13 cellular contexts compared by ENCODE assay signal in the genomic region with DNA sequence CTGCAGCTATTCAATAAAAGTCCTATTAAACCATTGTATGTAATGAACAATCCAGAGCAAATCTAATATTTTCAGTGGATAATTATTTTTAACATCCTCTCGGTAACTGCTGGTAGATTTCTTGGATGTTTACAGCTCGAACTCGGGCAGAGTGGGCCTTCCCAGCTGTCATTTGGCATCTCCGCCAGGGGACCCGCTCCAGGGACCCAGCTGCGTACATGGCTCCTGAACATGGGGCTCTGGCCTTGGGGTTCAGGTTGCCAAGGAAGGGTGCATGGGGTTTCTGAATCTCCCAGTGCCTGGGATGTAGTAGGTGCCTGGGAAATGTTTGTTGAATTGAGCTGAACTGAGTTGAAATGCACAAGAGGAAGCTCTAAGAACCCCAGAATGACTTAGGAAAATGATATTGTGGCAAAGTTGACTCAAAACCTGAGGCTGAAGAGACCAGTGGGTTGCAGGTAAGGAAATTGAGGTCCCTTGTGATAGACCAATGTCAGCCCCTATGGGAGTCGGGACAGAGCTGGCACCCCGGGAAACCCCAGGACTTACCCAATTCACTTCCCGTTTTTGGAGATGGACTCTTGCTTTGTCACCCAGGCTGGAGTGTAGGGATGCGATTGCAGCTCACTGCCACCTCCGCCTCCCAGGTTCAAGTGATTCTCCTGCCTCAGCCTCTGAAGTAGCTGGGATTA.
DNase-seq lines count a peak whose midpoint lies in the region; ATAC-seq and TF ChIP-seq lines count a peak whose summit lies in the region.
"Had no signal": no experiment of that assay in that cellular context is flagged by ENCODE, and none has a peak within 500 bp of the region (broad histone marks: within the 10 kb centered on the region; RNA-seq: fewer than 3 reads in every experiment).

No MANE protein-coding gene starts in this region.

- H3K4me1 ChIP-seq in OCI-LY1 (ENCODE audit: insufficient read depth, low read length, severe bottlenecking) (peaks cover 78% of the 10 kb centered on the region), skeletal muscle satellite cell (ENCODE audit: control insufficient read depth, insufficient read depth, low read length) (peaks cover 35% of the 10 kb centered on the region)

- peak overlapping the region; percentile 71 for H3K27ac ChIP-seq in OCI-LY1 (ENCODE audit: low read depth, low read length, poor library complexity, severe bottlenecking)
- H3K27ac ChIP-seq: SJSA1 had no signal

- no peak overlapping the region for H2AFZ ChIP-seq in OCI-LY1 (ENCODE audit: low read length)

- H3K4me2 ChIP-seq in OCI-LY1 (ENCODE audit: low read length) (peak overlapping the region; percentile 60), skeletal muscle satellite cell (ENCODE audit: low read length) (peak overlapping the region; percentile 78)

- peaks cover 10% of the 10 kb centered on the region for H3K4me1 Mint-ChIP-seq in MCF 10A (ENCODE audit: insufficient read depth, unreplicated experiment)

- H3K36me3 ChIP-seq in OCI-LY1 (ENCODE audit: insufficient read depth, low read length) (peaks cover 28% of the 10 kb centered on the region; the same call in 1 of the 2 replicates), skeletal muscle satellite cell (ENCODE audit: insufficient read depth, low read length) (peaks cover 3% of the 10 kb centered on the region)
- H3K36me3 ChIP-seq: SJSA1 had no signal

- H3K9me3 ChIP-seq in OCI-LY1 (ENCODE audit: low read length) (no peaks in the 10 kb centered on the region), skeletal muscle satellite cell (replicated peaks; ENCODE audit: low read length) (no peaks in the 10 kb centered on the region)
- H3K9me3 ChIP-seq: SJSA1 had no signal

- intact Hi-C loops in MCF 10A (cut with micrococcal nuclease): no loop called here

- H3K4me3 ChIP-seq in OCI-LY1 (ENCODE audit: low read depth, low read length, poor library complexity, severe bottlenecking) (peak overlapping the region; percentile 36), foreskin fibroblast (ENCODE audit: low read depth in 1 of 2, low read length in 2 of 2) (peak overlapping the region; percentile 3 to 5), skeletal muscle satellite cell (ENCODE audit: low read length) (peak overlapping the region; percentile 56)
- H3K4me3 ChIP-seq: SJSA1 had no signal

- H3K9me3 Mint-ChIP-seq in MCF 10A (ENCODE audit: unreplicated experiment): no peaks in the 10 kb centered on the region

- ATAC-seq in GM21381 (IDR thresholded peaks at IDR 0.05; ENCODE audit: unreplicated experiment): no peak
- ATAC-seq in HG02571 (IDR thresholded peaks at IDR 0.05; ENCODE audit: unreplicated experiment): no peak

- no peaks in the 10 kb centered on the region for H3K27me3 ChIP-seq in OCI-LY1 (ENCODE audit: insufficient read depth, low read length)
- H3K27me3 ChIP-seq in skeletal muscle satellite cell (ENCODE audit: control insufficient read depth, insufficient read depth, low read length): no peaks in the 10 kb centered on the region
- H3K27me3 ChIP-seq: SJSA1 had no signal

- H3K4me3 Mint-ChIP-seq in MCF 10A (ENCODE audit: unreplicated experiment): no peak overlapping the region
- H3K4me3 Mint-ChIP-seq: CD8-positive, alpha-beta memory T cell had no signal

- peaks cover 17% of the 10 kb centered on the region; the same call in 1 of the 2 replicates for H3K79me2 ChIP-seq in OCI-LY1 (ENCODE audit: insufficient read depth, low read length)

- CTCF ChIA-PET in MCF 10A (lab: Yijun Ruan, JAX): no interaction called here

- H3F3A ChIP-seq in OCI-LY1 (ENCODE audit: insufficient read depth, low read length): no peaks in the 10 kb centered on the region

- H3K36me3 Mint-ChIP-seq in MCF 10A (ENCODE audit: insufficient read depth, unreplicated experiment): peaks cover 10% of the 10 kb centered on the region

- DNase-seq in GM10266 (ENCODE audit: extremely low spot score) (peak; percentile 39), foreskin fibroblast (no peak), MCF 10A (ENCODE audit: unreplicated experiment) (no peak), NCI-H2171 treated with DMSO at 0.1 percent for 48 hours (lab: John Stamatoyannopoulos, UW) (no peak)
- DNase-seq: activated CD4-positive, CD25-positive, alpha-beta regulatory T cell treated with anti-CD3 and anti-CD28 coated beads, Interleukin-2, amount 50 U/mL, for 72 hours; activated T-cell treated with anti-CD3 and anti-CD28 coated beads, Interleukin-2, amount 50 U/mL, for 48 hours; CD8-positive, alpha-beta memory T cell had no signal

- TF ChIP-seq CTCF in GM10266 (IDR thresholded peaks at IDR 0.05; ENCODE audit: control insufficient read depth, insufficient read depth, low read depth, missing control alignments) (no peak), OCI-LY1 (IDR thresholded peaks at IDR 0.05; ENCODE audit: low read length) (no peak), foreskin fibroblast (IDR thresholded peaks at IDR 0.05; ENCODE audit: low read depth, low read length) (no peak), MCF 10A (IDR thresholded peaks at IDR 0.05; ENCODE audit: unreplicated experiment) (no peak)

- H4K20me1 ChIP-seq in OCI-LY1 (ENCODE audit: insufficient read depth, low read length): no peaks in the 10 kb centered on the region

- H3K9ac ChIP-seq in OCI-LY1 (ENCODE audit: low read length): no peak overlapping the region; the same call in 1 of the 2 replicates
- H3K9ac ChIP-seq in skeletal muscle satellite cell (ENCODE audit: low read depth, low read length): peak overlapping the region; percentile 36

- POLR2A ChIA-PET in MCF 10A (lab: Yijun Ruan, JAX): interaction anchor here (0.6 to 1.0 kb wide), 2 partner anchors 9 to 20 kb away, joined by 3 read pairs; no protein-coding TSS in a partner anchor

- no TSS peak for BruUV-seq in MCF 10A (replicated peaks; lab: Mats Ljungman, UMichigan)

- H3K27ac Mint-ChIP-seq in MCF 10A (ENCODE audit: low read depth, unreplicated experiment): no peak overlapping the region

- H3K27me3 Mint-ChIP-seq in MCF 10A (ENCODE audit: insufficient read depth, unreplicated experiment): no peaks in the 10 kb centered on the region
- H3K27me3 Mint-ChIP-seq: CD8-positive, alpha-beta memory T cell; progenitor cell of endocrine pancreas had no signal

- H3K9me2 ChIP-seq in OCI-LY1 (ENCODE audit: low read depth, low read length): no peaks in the 10 kb centered on the region

Comparison
In these comparisons a context has a peak if more than half of its experiments do, and no peak if none do; other contexts are left out.
1. H3K4me3 ChIP-seq: peak in every context shown above with its lines; median percentile 56 in skeletal muscle satellite cell; 36 in OCI-LY1; 4 in foreskin fibroblast.